14 cellular contexts compared by ENCODE assay signal in the genomic region with DNA sequence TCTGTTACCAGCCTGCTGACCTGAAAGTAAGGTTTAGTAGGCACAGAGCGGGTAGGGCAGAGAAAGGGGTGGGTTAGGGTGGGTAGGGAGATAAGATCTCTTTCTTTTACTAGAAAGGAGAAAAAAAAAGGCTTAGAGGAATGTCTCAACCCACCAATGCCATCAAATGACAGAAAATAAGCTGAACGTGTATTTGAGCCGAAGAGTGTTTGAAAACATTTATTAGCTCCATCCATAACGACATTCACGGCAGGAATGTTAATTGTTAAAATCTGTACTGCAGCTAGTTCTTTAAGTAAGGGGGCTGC.
A peak's percentile ranks its signal among the peaks of the same experiment; 100 is the strongest.
DNase-seq lines count a peak whose midpoint lies in the region; ATAC-seq and TF ChIP-seq lines count a peak whose summit lies in the region.
"Had no signal": no experiment of that assay in that cellular context is flagged by ENCODE, and none has a peak within 500 bp of the region (broad histone marks: within the 10 kb centered on the region; RNA-seq: fewer than 3 reads in every experiment).

No MANE protein-coding gene starts in this region.

- WGBS in esophagus muscularis mucosa: 27% methylated on average over 4 of the region's 5 CpGs

- no peaks in the 10 kb centered on the region for H3K27me3 ChIP-seq in esophagus muscularis mucosa
- H3K27me3 ChIP-seq: neutrophil, thyroid gland had no signal

- no peak for TF ChIP-seq CTCF in esophagus muscularis mucosa (IDR thresholded peaks at IDR 0.05)

- H3K4me3 ChIP-seq in esophagus muscularis mucosa: peak overlapping the region; percentile 4 to 36 (median 20)
- H3K4me3 ChIP-seq: thyroid gland had no signal

- no peak for TF ChIP-seq EP300 in esophagus muscularis mucosa (IDR thresholded peaks at IDR 0.05)

- H3K27ac ChIP-seq in esophagus muscularis mucosa (replicated peaks in 1 of 4): peak overlapping the region; percentile 75 to 80 (median 78)
- H3K27ac ChIP-seq: neutrophil had no signal

- no peak for TF ChIP-seq POLR2A in esophagus muscularis mucosa (IDR thresholded peaks at IDR 0.05; ENCODE audit: low read depth)

- intact Hi-C loops in esophagus muscularis mucosa (cut with DNase I): loop anchor here (2.0 to 5.0 kb wide), 2 partner anchors 45 to 59 kb away; no protein-coding TSS in a partner anchor

- no peaks in the 10 kb centered on the region for H3K36me3 ChIP-seq in esophagus muscularis mucosa
- H3K36me3 ChIP-seq: neutrophil, thyroid gland had no signal

- peaks cover 16 to 50% (median 40%) of the 10 kb centered on the region in 4 donors for H3K4me1 ChIP-seq in esophagus muscularis mucosa

- peak; percentile 95 for DNase-seq in DMS114 treated with DMSO at 0.1 percent for 48 hours (lab: John Stamatoyannopoulos, UW; ENCODE audit: unreplicated experiment)
- DNase-seq in LoVo (ENCODE audit: low spot score): peak; percentile 39
- DNase-seq in esophagus muscularis mucosa (ENCODE audit: extremely low spot score): no peak
- DNase-seq in renal cortical epithelial cell (ENCODE audit: low read depth): peak; percentile 57
- DNase-seq in NCI-H524 (lab: John Stamatoyannopoulos, UW): no peak
- DNase-seq: activated CD4-positive, alpha-beta memory T cell treated with anti-CD3 and anti-CD28 coated beads, Interleukin-2, amount 10 ng/mL, durations not matched to agents 7 days and 5 days; activated naive CD8-positive, alpha-beta T cell treated with anti-CD3 and anti-CD28 coated beads, Interleukin-2, amount 10 ng/mL, durations not matched to agents 7 days and 5 days; endodermal cell; NCI-H446 treated with DMSO at 0.1 percent for 48 hours; thyroid gland had no signal

- H3K9me3 ChIP-seq in esophagus muscularis mucosa: no peaks in the 10 kb centered on the region
- H3K9me3 ChIP-seq: neutrophil, thyroid gland had no signal

- ATAC-seq in GM19455 (IDR thresholded peaks at IDR 0.05; ENCODE audit: unreplicated experiment) (no peak), GM19023 (IDR thresholded peaks at IDR 0.05; ENCODE audit: unreplicated experiment) (no peak), GM21737 (IDR thresholded peaks at IDR 0.05; ENCODE audit: unreplicated experiment) (no peak)

Comparison
In these comparisons a context has a peak if more than half of its experiments do, and no peak if none do; other contexts are left out.
1. DNase-seq: peak in DMS114 treated with DMSO at 0.1 percent for 48 hours (single experiment), LoVo (single experiment) and renal cortical epithelial cell (single experiment); none in esophagus muscularis mucosa (single experiment) and NCI-H524 (0 of 2).